Comparison of ENCODE assay signal across 32 cellular contexts in genomic region chr5:102833146-102833545, GRCh38.
"Had no signal": no experiment of that assay in that cellular context is flagged by ENCODE, and none has a peak within 500 bp of the region (broad histone marks: within the 10 kb centered on the region; RNA-seq: fewer than 3 reads in every experiment).

No MANE protein-coding gene starts in this region.

- H3K4me3 ChIP-seq: adrenal gland, body of pancreas, breast epithelium, MG63 had no signal

- H3K36me3 ChIP-seq: adrenal gland, breast epithelium, MG63 had no signal

- H3K27me3 Mint-ChIP-seq: activated CD4-positive, alpha-beta memory T cell treated with anti-CD3 and anti-CD28 coated beads for 36 hours had no signal

- DNase-seq: activated B cell treated with CpG ODN at 0.5 μM for 24 hours; activated CD4-positive, alpha-beta memory T cell treated with anti-CD3 and anti-CD28 coated beads for 36 hours; activated CD4-positive, alpha-beta T cell treated with anti-CD3 and anti-CD28 coated beads for 4 hours; activated CD4-positive, alpha-beta T cell treated with anti-CD3 and anti-CD28 coated beads, Interleukin-2, amount 50 U/mL, for 1 hour; activated CD4-positive, CD25-positive, alpha-beta regulatory T cell treated with anti-CD3 and anti-CD28 coated beads, Interleukin-2, amount 50 U/mL, for 72 hours; activated CD8-positive, alpha-beta memory T cell treated with anti-CD3 and anti-CD28 coated beads, Interleukin-2, amount 50 U/mL, for 4 hours; activated gamma-delta T cell treated with Interleukin-2 at 50 U/mL for 16 hours; activated naive CD4-positive, alpha-beta T cell treated with anti-CD3 and anti-CD28 coated beads for 36 hours; activated T-cell treated with anti-CD3 and anti-CD28 coated beads for 4 hours; activated T-cell treated with anti-CD3 and anti-CD28 coated beads, Interleukin-2, amount 50 U/mL, for 4 hours; adrenal gland; body of pancreas; Karpas-422; MG63; NCI-H1048; NCI-H1105 treated with DMSO at 0.1 percent for 48 hours; NCI-H1436; NCI-H1694; NCI-H2029; NCI-H345; NCI-H524 treated with DMSO at 0.1 percent for 48 hours; RPMI8226; SIG-M5; SW 1271; T-helper 1 cell; T-helper 2 cell; T-helper 9 cell had no signal

- H3K27me3 ChIP-seq: adrenal gland, body of pancreas, breast epithelium, MG63 had no signal

- H3K9me3 ChIP-seq: adrenal gland, body of pancreas, breast epithelium, MG63 had no signal

- H3K4me1 ChIP-seq: body of pancreas, breast epithelium had no signal

- ATAC-seq: activated T-cell treated with anti-CD3 and anti-CD28 coated beads, Interleukin-2, amount 50 U/mL, for 4 hours; body of pancreas; Panc1; Right ventricle myocardium inferior had no signal

- H3K4me1 Mint-ChIP-seq: activated B cell treated with CpG ODN at 0.5 μM for 24 hours had no signal

- H3K4me3 Mint-ChIP-seq: activated B cell treated with CpG ODN at 0.5 μM for 24 hours; activated CD4-positive, alpha-beta memory T cell treated with anti-CD3 and anti-CD28 coated beads for 36 hours; activated naive CD4-positive, alpha-beta T cell treated with anti-CD3 and anti-CD28 coated beads for 36 hours; activated T-cell treated with anti-CD3 and anti-CD28 coated beads, Interleukin-2, amount 50 U/mL, for 4 hours; activated T-helper 1 cell treated with anti-CD3 and anti-CD28 coated beads, Interleukin-12 subunit alpha, Interleukin-12 subunit beta, Interleukin-2, Interleukin-4 antibody, amounts not matched to agents 30 ng/mL and 10 ng/mL and 1 ng/mL, durations not matched to agents 14 hours and 24 hours and 36 hours had no signal

- H3K9me3 Mint-ChIP-seq: activated B cell treated with CpG ODN at 0.5 μM for 24 hours; activated CD4-positive, alpha-beta memory T cell treated with anti-CD3 and anti-CD28 coated beads for 36 hours; activated naive CD4-positive, alpha-beta T cell treated with anti-CD3 and anti-CD28 coated beads for 36 hours; activated naive CD4-positive, alpha-beta T cell treated with anti-CD3 and anti-CD28 coated beads, Interleukin-2, amount 50 U/mL, for 72 hours; activated T-cell treated with anti-CD3 and anti-CD28 coated beads, Interleukin-2, amount 50 U/mL, for 4 hours; activated T-helper 1 cell treated with anti-CD3 and anti-CD28 coated beads, Interleukin-12 subunit alpha, Interleukin-12 subunit beta, Interleukin-2, Interleukin-4 antibody, amounts not matched to agents 30 ng/mL and 10 ng/mL and 1 ng/mL, durations not matched to agents 14 hours and 24 hours and 36 hours had no signal

- H3K27ac Mint-ChIP-seq: activated B cell treated with CpG ODN at 0.5 μM for 24 hours; activated CD4-positive, alpha-beta memory T cell treated with anti-CD3 and anti-CD28 coated beads for 36 hours; activated naive CD4-positive, alpha-beta T cell treated with anti-CD3 and anti-CD28 coated beads for 36 hours; activated naive CD4-positive, alpha-beta T cell treated with anti-CD3 and anti-CD28 coated beads, Interleukin-2, amount 50 U/mL, for 72 hours; activated T-helper 1 cell treated with anti-CD3 and anti-CD28 coated beads, Interleukin-12 subunit alpha, Interleukin-12 subunit beta, Interleukin-2, Interleukin-4 antibody, amounts not matched to agents 30 ng/mL and 10 ng/mL and 1 ng/mL, durations not matched to agents 14 hours and 24 hours and 36 hours had no signal
